ENCODE assay signal across 8 cellular contexts in genomic region chr12:129097451-129097850, GRCh38.
"Had no signal": no experiment of that assay in that cellular context is flagged by ENCODE, and none has a peak within 500 bp of the region (broad histone marks: within the 10 kb centered on the region; RNA-seq: fewer than 3 reads in every experiment).

No MANE protein-coding gene starts in this region.

- FAIRE-seq: G401.6, GM12878, GM12891, GM12892, GM18507, GM19239 had no signal

- H3K4me3 ChIP-seq: GM12878 had no signal

- DNase-seq: GDM1, GF-D8 had no signal

- ATAC-seq: GM12878 had no signal
